Comparison of ENCODE assay signal across 1 cellular context in genomic region chr2:15331787-15332186, GRCh38.
TF ChIP-seq lines count a peak whose summit lies in the region.

No MANE protein-coding gene starts in this region.

TF ChIP-seq in GM23338, 12 proteins besides CTCF, POLR2A, EP300 and RAD21 (continued from another document):
- TF ChIP-seq REST (IDR thresholded peaks at IDR 0.05; ENCODE audit: unreplicated experiment): no peak
- TF ChIP-seq JUNB (IDR thresholded peaks at IDR 0.05; ENCODE audit: unreplicated experiment): no peak
- no peak for TF ChIP-seq CREB1 (CRISPR knock-in tag; IDR thresholded peaks at IDR 0.05; ENCODE audit: low read depth)
- TF ChIP-seq EZH2phosphoT487 (IDR thresholded peaks at IDR 0.05; ENCODE audit: unreplicated experiment): no peak
- TF ChIP-seq POLR2AphosphoS5 (IDR thresholded peaks at IDR 0.05; ENCODE audit: low read depth): no peak
- no peak for TF ChIP-seq ZNF114 (CRISPR knock-in tag; IDR thresholded peaks at IDR 0.05)
- TF ChIP-seq NANOG (IDR thresholded peaks at IDR 0.05; ENCODE audit: borderline replicate concordance): no peak
